Comparison of ENCODE assay signal across 8 cellular contexts in the genomic region with DNA sequence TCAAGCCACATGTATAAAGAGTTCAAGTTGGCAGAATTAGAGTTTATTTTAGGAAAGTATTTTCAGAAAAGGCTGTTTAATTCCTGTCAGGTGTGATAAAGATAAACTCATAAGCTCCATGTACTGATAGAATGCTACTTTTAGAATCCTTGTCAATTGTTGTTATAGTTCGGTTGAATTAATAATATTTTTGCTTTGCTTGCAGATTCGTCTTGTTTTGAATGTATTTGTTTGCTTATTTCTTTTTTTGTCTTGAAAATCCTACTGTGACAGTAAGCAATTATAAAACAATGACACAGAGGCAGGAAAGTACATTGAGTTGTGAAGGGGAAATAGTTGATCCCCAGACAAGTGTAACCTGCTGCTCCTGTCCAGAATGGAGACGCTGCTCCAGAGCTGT.
"Had no signal": no experiment of that assay in that cellular context is flagged by ENCODE, and none has a peak within 500 bp of the region (broad histone marks: within the 10 kb centered on the region; RNA-seq: fewer than 3 reads in every experiment).

No MANE protein-coding gene starts in this region.

- DNase-seq: H9, HCEC 1CT, Karpas-422, KG1 had no signal

- H3K4me2 ChIP-seq: GM23338 had no signal

- H3K27ac ChIP-seq: HL-60 had no signal

- H2AFZ ChIP-seq: GM23338 had no signal

- FAIRE-seq: H1, H54 had no signal

- H3K4me3 ChIP-seq: GM23338 had no signal

- ATAC-seq: GM23338 had no signal
